ENCODE assay signal across 23 cellular contexts in genomic region chr9:135559606-135560005, GRCh38. TPM values are rescaled to one million over a fixed set of nuclear protein-coding genes. Genes with fewer than 3 reads are reported as not detected.
"Had no signal": no experiment of that assay in that cellular context is flagged by ENCODE, and none has a peak within 500 bp of the region (broad histone marks: within the 10 kb centered on the region; RNA-seq: fewer than 3 reads in every experiment).

No MANE protein-coding gene starts in this region.

- H3K4me3 Mint-ChIP-seq: activated naive CD8-positive, alpha-beta T cell; activated T-helper 1 cell treated with anti-CD3 and anti-CD28 coated beads, Interleukin-12 subunit alpha, Interleukin-12 subunit beta, Interleukin-2, Interleukin-4 antibody, amounts not matched to agents 30 ng/mL and 10 ng/mL and 1 ng/mL, durations not matched to agents 14 hours and 24 hours and 36 hours; immature natural killer cell; naive thymus-derived CD4-positive, alpha-beta T cell; stimulated activated effector memory CD8-positive, alpha-beta T cell treated with anti-CD3 and anti-CD28 coated beads, Interleukin-12 subunit alpha, Interleukin-12 subunit beta, amount 100 ng/mL, for 72 hours; type B pancreatic cell had no signal

- H3K4me1 Mint-ChIP-seq: immature natural killer cell; naive thymus-derived CD4-positive, alpha-beta T cell; stimulated activated effector memory CD8-positive, alpha-beta T cell treated with anti-CD3 and anti-CD28 coated beads, Interleukin-12 subunit alpha, Interleukin-12 subunit beta, amount 100 ng/mL, for 72 hours had no signal

- H3K27ac ChIP-seq: body of pancreas, dorsolateral prefrontal cortex, gastroesophageal sphincter, heart right ventricle, ovary, right lobe of liver, stomach had no signal

- H3K36me3 Mint-ChIP-seq: activated naive CD8-positive, alpha-beta T cell; immature natural killer cell; naive thymus-derived CD4-positive, alpha-beta T cell; stimulated activated effector memory CD8-positive, alpha-beta T cell treated with anti-CD3 and anti-CD28 coated beads, Interleukin-12 subunit alpha, Interleukin-12 subunit beta, amount 100 ng/mL, for 72 hours; type B pancreatic cell had no signal

- H3K4me3 ChIP-seq: body of pancreas, dorsolateral prefrontal cortex, gastroesophageal sphincter, heart right ventricle, ovary, right lobe of liver, stomach had no signal

- H3K36me3 ChIP-seq: gastroesophageal sphincter, heart right ventricle, ovary, right lobe of liver, stomach had no signal

- H3K27me3 Mint-ChIP-seq: type B pancreatic cell had no signal

- H3K9me3 Mint-ChIP-seq: activated T-helper 1 cell treated with anti-CD3 and anti-CD28 coated beads, Interleukin-12 subunit alpha, Interleukin-12 subunit beta, Interleukin-2, Interleukin-4 antibody, amounts not matched to agents 30 ng/mL and 10 ng/mL and 1 ng/mL, durations not matched to agents 14 hours and 24 hours and 36 hours; stimulated activated effector memory CD8-positive, alpha-beta T cell treated with anti-CD3 and anti-CD28 coated beads, Interleukin-12 subunit alpha, Interleukin-12 subunit beta, amount 100 ng/mL, for 72 hours; type B pancreatic cell had no signal

- H3K4me1 ChIP-seq: body of pancreas, gastroesophageal sphincter, heart right ventricle, right lobe of liver, stomach had no signal

- H3K9me3 ChIP-seq: body of pancreas, ovary, right lobe of liver had no signal

- H3K27me3 ChIP-seq: ovary, right lobe of liver had no signal

- H3K27ac Mint-ChIP-seq: activated naive CD8-positive, alpha-beta T cell; activated T-helper 1 cell treated with anti-CD3 and anti-CD28 coated beads, Interleukin-12 subunit alpha, Interleukin-12 subunit beta, Interleukin-2, Interleukin-4 antibody, amounts not matched to agents 30 ng/mL and 10 ng/mL and 1 ng/mL, durations not matched to agents 14 hours and 24 hours and 36 hours; immature natural killer cell; stimulated activated effector memory CD8-positive, alpha-beta T cell treated with anti-CD3 and anti-CD28 coated beads, Interleukin-12 subunit alpha, Interleukin-12 subunit beta, amount 100 ng/mL, for 72 hours; type B pancreatic cell had no signal

- DNase-seq: activated CD4-positive, alpha-beta T cell treated with anti-CD3 and anti-CD28 coated beads, Interleukin-2, amount 50 U/mL, for 4 hours; amygdala; body of pancreas; central memory CD4-positive, alpha-beta T cell; dorsolateral prefrontal cortex; heart right ventricle; immature natural killer cell; left ventricle myocardium superior; naive thymus-derived CD4-positive, alpha-beta T cell; ovary; right lobe of liver; small intestine; stimulated activated CD4-positive, alpha-beta T cell treated with anti-CD3 and anti-CD28 coated beads, Interleukin-4, amount 100 ng/mL, for 24 hours; stomach had no signal

RNA-seq across cellular contexts. Expression of gene PAEP, which starts 1.9 kb away (rescaled TPM):
- total RNA-seq: activated T-helper 1 cell treated with anti-CD3 and anti-CD28 coated beads, Interleukin-12 subunit alpha, Interleukin-12 subunit beta, Interleukin-2, Interleukin-4 antibody, amounts not matched to agents 30 ng/mL and 10 ng/mL and 1 ng/mL, durations not matched to agents 14 hours and 24 hours and 36 hours; body of pancreas; dorsolateral prefrontal cortex; epithelial cell of proximal tubule; gastroesophageal sphincter; heart right ventricle; left ventricle myocardium superior; mucosa of gallbladder; naive thymus-derived CD4-positive, alpha-beta T cell; right lobe of liver; stomach; T-helper 2 cell treated with Interferon-gamma antibody and Interleukin-4, amounts not matched to agents 100 ng/mL and 5 ng/mL, for 36 hours; temporal lobe had no signal

RNA-seq across cellular contexts. Expression of gene OBP2A, which starts 13.7 kb away (rescaled TPM):
- total RNA-seq: activated T-helper 1 cell treated with anti-CD3 and anti-CD28 coated beads, Interleukin-12 subunit alpha, Interleukin-12 subunit beta, Interleukin-2, Interleukin-4 antibody, amounts not matched to agents 30 ng/mL and 10 ng/mL and 1 ng/mL, durations not matched to agents 14 hours and 24 hours and 36 hours; body of pancreas; epithelial cell of proximal tubule; gastroesophageal sphincter; heart right ventricle; left ventricle myocardium superior; mucosa of gallbladder; naive thymus-derived CD4-positive, alpha-beta T cell; right lobe of liver; stomach; T-helper 2 cell treated with Interferon-gamma antibody and Interleukin-4, amounts not matched to agents 100 ng/mL and 5 ng/mL, for 36 hours; temporal lobe had no signal

RNA-seq across cellular contexts. Expression of gene LCN1, which starts 38.4 kb away (rescaled TPM):
- total RNA-seq: activated T-helper 1 cell treated with anti-CD3 and anti-CD28 coated beads, Interleukin-12 subunit alpha, Interleukin-12 subunit beta, Interleukin-2, Interleukin-4 antibody, amounts not matched to agents 30 ng/mL and 10 ng/mL and 1 ng/mL, durations not matched to agents 14 hours and 24 hours and 36 hours; body of pancreas; epithelial cell of proximal tubule; gastroesophageal sphincter; left ventricle myocardium superior; mucosa of gallbladder; naive thymus-derived CD4-positive, alpha-beta T cell; right lobe of liver; stomach; T-helper 2 cell treated with Interferon-gamma antibody and Interleukin-4, amounts not matched to agents 100 ng/mL and 5 ng/mL, for 36 hours; temporal lobe had no signal
